ENCODE assay signal across 8 cellular contexts in genomic region chr11:36478700-36479329, GRCh38. TPM values are rescaled to one million over a fixed set of nuclear protein-coding genes. Genes with fewer than 3 reads are reported as not detected.
A peak's percentile ranks its signal among the peaks of the same experiment; 100 is the strongest.
DNase-seq lines count a peak whose midpoint lies in the region; ATAC-seq, FAIRE-seq and TF ChIP-seq lines count a peak whose summit lies in the region.

No MANE protein-coding gene starts in this region.

- no peaks in the 10 kb centered on the region for H3K36me3 ChIP-seq in HCT116 (ENCODE audit: control insufficient read depth in 1 of 2, insufficient read depth in 2 of 2, low read length in 2 of 2)
- H3K36me3 ChIP-seq in body of pancreas (replicated peaks in 1 of 2; ENCODE audit: insufficient read depth in 1 of 2, low read depth in 2 of 2): no peaks in the 10 kb centered on the region
- peaks cover 0 to under 1% of the 10 kb centered on the region in 2 experiments for H3K36me3 ChIP-seq in keratinocyte (ENCODE audit: control insufficient read depth in 2 of 2, extremely low read depth in 1 of 2, insufficient read depth in 2 of 2, low read length in 2 of 2)
- H3K36me3 ChIP-seq in upper lobe of left lung: peaks cover 0 to 3% (median 0%) of the 10 kb centered on the region in 4 donors

- no peaks in the 10 kb centered on the region for H3K9me3 Mint-ChIP-seq in activated T-cell treated with anti-CD3 and anti-CD28 coated beads, Interleukin-2, amount 50 U/mL, for 4 hours

- TF ChIP-seq POLR2A in HCT116 (IDR thresholded peaks at IDR 0.05; ENCODE audit: borderline replicate concordance, extremely low read depth, insufficient read depth, insufficient read length): no peak
- TF ChIP-seq POLR2A in body of pancreas (IDR thresholded peaks at IDR 0.05): no peak
- TF ChIP-seq POLR2A in upper lobe of left lung (IDR thresholded peaks at IDR 0.05): no peak

- TF ChIP-seq RAD21 in HCT116 (IDR thresholded peaks at IDR 0.05; ENCODE audit: low read depth): peak; percentile 80

- H3K9ac ChIP-seq in HCT116 (ENCODE audit: low read length) (no peak overlapping the region), keratinocyte (ENCODE audit: control insufficient read depth, extremely low read depth, insufficient read depth, low read length) (no peak overlapping the region)

- ATAC-seq in HCT116: peak; percentile 73
- ATAC-seq in body of pancreas: peak; percentile 42
- ATAC-seq in upper lobe of left lung (ENCODE audit: low FRiP score in 2 of 2): peak in 1 of 2 donors; percentile 81
- ATAC-seq in GM19395 (IDR thresholded peaks at IDR 0.05; ENCODE audit: unreplicated experiment): no peak
- no peak for ATAC-seq in activated T-cell treated with anti-CD3 and anti-CD28 coated beads, Interleukin-2, amount 50 U/mL, for 4 hours

- CTCF ChIA-PET in HCT116 (lab: Charles Lee): interaction anchor here (0.7 to 5.6 kb wide), 21 partner anchors 9 to 657 kb away, joined by 3 to 76 read pairs (median 5); partner anchors contain the start of genes COMMD9 and PRR5L

- dilution Hi-C loops in keratinocyte (cut with MboI; ENCODE audit: extremely low pct_ligation_motif_present, low sequenced_read_pairs): no loop called here

- in situ Hi-C loops in Caki2 (cut with HindIII; ENCODE audit: low pct_unique_long_range_greater_than_20kb, low sequenced_read_pairs): no loop called here

- H3K9me1 ChIP-seq in keratinocyte (ENCODE audit: control insufficient read depth, extremely low read depth, insufficient read depth, low read length): no peaks in the 10 kb centered on the region

- no peaks in the 10 kb centered on the region for H4K20me1 ChIP-seq in HCT116 (ENCODE audit: insufficient read depth)
- H4K20me1 ChIP-seq in keratinocyte (ENCODE audit: control insufficient read depth, extremely low read depth, insufficient read depth, low read length): no peaks in the 10 kb centered on the region

- no peaks in the 10 kb centered on the region for H3K79me2 ChIP-seq in HCT116 (ENCODE audit: insufficient read depth, low read length)
- no peaks in the 10 kb centered on the region for H3K79me2 ChIP-seq in keratinocyte (ENCODE audit: control insufficient read depth, insufficient read depth, low read length)

- no peaks in the 10 kb centered on the region for H3K4me1 ChIP-seq in HCT116 (ENCODE audit: control insufficient read depth in 1 of 2, insufficient read depth in 2 of 2, low read length in 2 of 2)
- no peaks in the 10 kb centered on the region for H3K4me1 ChIP-seq in body of pancreas
- peaks cover 5% of the 10 kb centered on the region for H3K4me1 ChIP-seq in keratinocyte (ENCODE audit: control insufficient read depth, extremely low read depth, insufficient read depth, low read length)
- peaks cover 0 to 4% (median 0%) of the 10 kb centered on the region in 4 donors for H3K4me1 ChIP-seq in upper lobe of left lung

- H3K27me3 ChIP-seq in HCT116 (ENCODE audit: insufficient read depth, low read length) (no peaks in the 10 kb centered on the region), body of pancreas (no peaks in the 10 kb centered on the region), keratinocyte (ENCODE audit: control insufficient read depth, extremely low read depth, insufficient read depth, low read length) (no peaks in the 10 kb centered on the region), upper lobe of left lung (no peaks in the 10 kb centered on the region)

- TF ChIP-seq EP300 in upper lobe of left lung (IDR thresholded peaks at IDR 0.05): no peak

- POLR2A ChIA-PET in HCT116 (lab: Charles Lee): interaction anchor here (1.3 kb wide), 1 partner anchor 14 kb away, joined by 3 read pairs; no protein-coding TSS in a partner anchor

- H3K27ac ChIP-seq in HCT116 (ENCODE audit: low read depth, low read length) (no peak overlapping the region), body of pancreas (no peak overlapping the region), keratinocyte (ENCODE audit: control insufficient read depth, insufficient read depth, low read length) (no peak overlapping the region), upper lobe of left lung (no peak overlapping the region)

- peaks cover 9% of the 10 kb centered on the region for H3K36me3 Mint-ChIP-seq in activated T-cell treated with anti-CD3 and anti-CD28 coated beads, Interleukin-2, amount 50 U/mL, for 4 hours (ENCODE audit: insufficient read depth)

- FAIRE-seq in keratinocyte (lab: Jason Lieb, UNC): no peak

- 27 to 32% methylated on average over 2 of the region's 2 CpGs for WGBS in body of pancreas, 2 donors
- 18 to 35% methylated on average over 2 of the region's 2 CpGs for WGBS in upper lobe of left lung, 2 donors

- no peak overlapping the region for H2AFZ ChIP-seq in HCT116 (ENCODE audit: low read depth, low read length, poor library complexity, severe bottlenecking)
- no peak overlapping the region for H2AFZ ChIP-seq in keratinocyte (ENCODE audit: control insufficient read depth, low read length)

- H3K9me3 ChIP-seq in HCT116 (ENCODE audit: control insufficient read depth in 1 of 2, insufficient read depth in 1 of 2, low read depth in 1 of 2, low read length in 2 of 2) (no peaks in the 10 kb centered on the region), body of pancreas (no peaks in the 10 kb centered on the region), keratinocyte (ENCODE audit: control insufficient read depth, low read depth, low read length) (no peaks in the 10 kb centered on the region), upper lobe of left lung (no peaks in the 10 kb centered on the region)

- H3K4me3 Mint-ChIP-seq in activated T-cell treated with anti-CD3 and anti-CD28 coated beads, Interleukin-2, amount 50 U/mL, for 4 hours: no peak overlapping the region

- intact Hi-C loops in HCT116 (cut with micrococcal nuclease): loop anchor here (1.0 to 10.0 kb wide), 3 partner anchors 172 to 984 kb away; no protein-coding TSS in a partner anchor
- intact Hi-C loops in body of pancreas (cut with DNase I): no loop called here

- H3K4me2 ChIP-seq in HCT116 (ENCODE audit: low read length) (no peak overlapping the region), keratinocyte (ENCODE audit: control insufficient read depth, extremely low read depth, insufficient read depth, low read depth, low read length) (no peak overlapping the region)

- DNase-seq in Caki2 (ENCODE audit: low read depth): peak; percentile 28
- DNase-seq in HCT116 (ENCODE audit: low read depth, low spot score): peak; percentile 22
- DNase-seq in NCI-H82 treated with DMSO at 0.1 percent for 48 hours (lab: John Stamatoyannopoulos, UW; ENCODE audit: unreplicated experiment): peak; percentile 64
- peak in 2 of 4 donors; percentile 31 to 52 for DNase-seq in body of pancreas
- DNase-seq in keratinocyte (ENCODE audit: low read depth, low spot score): no peak
- DNase-seq in upper lobe of left lung: no peak
- no peak for DNase-seq in activated T-cell treated with anti-CD3 and anti-CD28 coated beads, Interleukin-2, amount 50 U/mL, for 4 hours

- no peak overlapping the region for H3K4me3 ChIP-seq in HCT116 (replicated peaks in 1 of 2; ENCODE audit: low read depth in 1 of 2, low read length in 2 of 2)
- no peak overlapping the region for H3K4me3 ChIP-seq in body of pancreas
- H3K4me3 ChIP-seq in keratinocyte (ENCODE audit: control insufficient read depth in 2 of 3, extremely low read depth in 1 of 3, insufficient read depth in 2 of 3, low read depth in 1 of 3, low read length in 3 of 3): no peak overlapping the region
- H3K4me3 ChIP-seq in upper lobe of left lung: no peak overlapping the region

- TF ChIP-seq CTCF in HCT116 (IDR thresholded peaks at IDR 0.05 in 2 of 3, conservative IDR thresholded peaks at IDR 0.05 in 1 of 3; ENCODE audit: borderline replicate concordance in 1 of 3, insufficient read depth in 1 of 3, low read depth in 2 of 3, low read length in 2 of 3): peak; percentile 40 to 64 (median 62); a peak in 4 of 6 replicates
- TF ChIP-seq CTCF in body of pancreas (IDR thresholded peaks at IDR 0.05): peak in 6 of 7 experiments; percentile 26 to 55 (median 47)
- peak; percentile 34 to 60 (median 44) for TF ChIP-seq CTCF in keratinocyte (optimal IDR thresholded peaks at IDR 0.05 in 1 of 3, IDR thresholded peaks at IDR 0.05 in 1 of 3, conservative IDR thresholded peaks at IDR 0.05 in 1 of 3; ENCODE audit: extremely low read depth in 1 of 3, insufficient read depth in 2 of 3, low read length in 3 of 3)
- TF ChIP-seq CTCF in upper lobe of left lung (IDR thresholded peaks at IDR 0.05): peak; percentile 32 to 60 (median 41)

- no peaks in the 10 kb centered on the region for H3K9me2 ChIP-seq in HCT116 (ENCODE audit: insufficient read depth)

- H3K4me1 Mint-ChIP-seq in activated T-cell treated with anti-CD3 and anti-CD28 coated beads, Interleukin-2, amount 50 U/mL, for 4 hours (ENCODE audit: low read depth): peaks cover 4% of the 10 kb centered on the region

- no TSS peak for BruUV-seq in HCT116 (replicated peaks; lab: Mats Ljungman, UMichigan)

- no peaks in the 10 kb centered on the region for H3K27me3 Mint-ChIP-seq in activated T-cell treated with anti-CD3 and anti-CD28 coated beads, Interleukin-2, amount 50 U/mL, for 4 hours (ENCODE audit: low read depth)

- RAD21 ChIA-PET in HCT116 (lab: Charles Lee; ENCODE audit: low non-redundant PET in 1 of 2, low total read pairs in 2 of 2, uncharacterized antibody in 2 of 2, unreplicated experiment in 2 of 2): interaction anchor here (0.9 to 2.2 kb wide), 7 partner anchors 14 to 213 kb away, joined by 3 to 8 read pairs (median 4); no protein-coding TSS in a partner anchor

TF ChIP-seq in HCT116, 20 proteins besides CTCF, POLR2A, EP300 and RAD21 (continues in another document):
- no peak for TF ChIP-seq ZNF274 (IDR thresholded peaks at IDR 0.05; ENCODE audit: low read depth, low read length)
- TF ChIP-seq, protein P1, sequence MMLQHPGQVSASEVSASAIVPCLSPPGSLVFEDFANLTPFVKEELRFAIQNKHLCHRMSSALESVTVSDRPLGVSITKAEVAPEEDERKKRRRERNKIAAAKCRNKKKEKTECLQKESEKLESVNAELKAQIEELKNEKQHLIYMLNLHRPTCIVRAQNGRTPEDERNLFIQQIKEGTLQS (IDR thresholded peaks at IDR 0.05): no peak

RNA-seq across cellular contexts. Expression of gene TRAF6, which starts 31.3 kb away (rescaled TPM):
- 0.52 and 0.84 TPM in 2 replicates for total RNA-seq in Caki2 (2014; rRNA removed; shearing (Covaris generic); ENCODE audit: low replicate concordance)
- total RNA-seq in HCT116 (2021; ENCODE audit: unreplicated experiment) (9.3 TPM), body of pancreas (1 to 10 TPM; 7.5 to 9.2 TPM), upper lobe of left lung (10 to 100 TPM in 5 of 6 donors, 1 to 10 TPM in 1; 7.4 to 17.5 (median 13.7) TPM)
- polyA plus RNA-seq in HCT116 (2012): 4.5 and 4.6 TPM in 2 replicates
- 12.6 to 15.1 TPM (median 12.6 TPM) in 3 replicates for polyA plus RNA-seq in keratinocyte
- polyA plus RNA-seq in keratinocyte (2011; ENCODE audit: low read depth): 3.7 TPM
- polyA plus RNA-seq in keratinocyte (2011; cell fraction: cytosol; rRNA removed): 6.2 and 11.2 TPM in 2 replicates
- 17.4 and 19.0 TPM in 2 replicates for polyA plus RNA-seq in keratinocyte (2011; cell fraction: nucleus; rRNA removed)
- 8.9 and 9.2 TPM in 2 replicates for polyA plus RNA-seq in keratinocyte (2012; ENCODE audit: low replicate concordance)
- polyA minus RNA-seq in keratinocyte: 18.3 to 21.8 TPM (median 20.6 TPM) in 3 replicates
- polyA minus RNA-seq in keratinocyte (2011; cell fraction: cytosol; rRNA and poly(A)+ RNA removed): 8.8 TPM
- polyA minus RNA-seq in keratinocyte (2011; cell fraction: nucleus; rRNA and poly(A)+ RNA removed): 14.0 and 23.5 TPM in 2 replicates
- 10 to 100 TPM in 2 of 3 donors, 1 to 10 TPM in 1; 8.3 to 12.1 (median 10.5) TPM for total RNA-seq in activated T-cell treated with anti-CD3 and anti-CD28 coated beads, Interleukin-2, amount 50 U/mL, for 4 hours

Comparison
In these comparisons a context has a peak if more than half of its experiments do, and no peak if none do; other contexts are left out.
1. DNase-seq: peak in Caki2 (single experiment), HCT116 (single experiment) and NCI-H82 treated with DMSO at 0.1 percent for 48 hours (single experiment); none in keratinocyte (single experiment), upper lobe of left lung (0 of 2) and activated T-cell treated with anti-CD3 and anti-CD28 coated beads, Interleukin-2, amount 50 U/mL, for 4 hours (single experiment).
2. ATAC-seq: peak in HCT116 (single experiment) and body of pancreas (single experiment); none in GM19395 (single experiment) and activated T-cell treated with anti-CD3 and anti-CD28 coated beads, Interleukin-2, amount 50 U/mL, for 4 hours (0 of 2).
3. Peak in every context shown above with its lines, with median percentiles within 50 percentile points of each other: CTCF ChIP-seq.